In genomic region chr9:69867081-69867814, GRCh38 we compare ENCODE assay signal across 21 cellular contexts. TPM values are rescaled to one million over a fixed set of nuclear protein-coding genes. Genes with fewer than 3 reads are reported as not detected.
"Had no signal": no experiment of that assay in that cellular context is flagged by ENCODE, and none has a peak within 500 bp of the region (broad histone marks: within the 10 kb centered on the region; RNA-seq: fewer than 3 reads in every experiment).

No MANE protein-coding gene starts in this region.

- H3K27me3 ChIP-seq: breast epithelium, heart right ventricle, neural progenitor cell, tibial nerve had no signal

- ATAC-seq: activated CD8-positive, alpha-beta memory T cell treated with anti-CD3 and anti-CD28 coated beads, Interleukin-2, amount 10 ng/mL, durations not matched to agents 7 days and 5 days; effector memory CD8-positive, alpha-beta T cell; heart right ventricle; naive thymus-derived CD4-positive, alpha-beta T cell; right cardiac atrium had no signal

- H3K27ac ChIP-seq: breast epithelium, epithelial cell of prostate, heart right ventricle, left ventricle myocardium inferior, neural progenitor cell, skin epidermis, tibial nerve had no signal

- DNase-seq: activated B cell treated with CpG ODN at 0.5 μM for 24 hours; activated CD4-positive, alpha-beta memory T cell treated with anti-CD3 and anti-CD28 coated beads, Interleukin-2, amount 10 ng/mL, durations not matched to agents 7 days and 5 days; activated CD4-positive, alpha-beta T cell treated with anti-CD3 and anti-CD28 coated beads for 48 hours; activated CD8-positive, alpha-beta memory T cell treated with anti-CD3 and anti-CD28 coated beads, Interleukin-2, amount 10 ng/mL, durations not matched to agents 7 days and 5 days; activated naive CD4-positive, alpha-beta T cell; activated naive CD8-positive, alpha-beta T cell treated with anti-CD3 and anti-CD28 coated beads for 36 hours; amygdala; effector memory CD8-positive, alpha-beta T cell; heart right ventricle; left ventricle myocardium inferior; naive thymus-derived CD4-positive, alpha-beta T cell; right cardiac atrium; SW 1271; T-helper 2 cell had no signal

- H3K4me3 ChIP-seq: breast epithelium, heart right ventricle, left ventricle myocardium inferior, neural progenitor cell, skin epidermis, tibial nerve had no signal

- H3K9ac ChIP-seq: neural progenitor cell had no signal

- H3K4me2 ChIP-seq: neural progenitor cell had no signal

- H3K36me3 ChIP-seq: breast epithelium, heart right ventricle, left ventricle myocardium inferior, neural progenitor cell, tibial nerve had no signal

- H3K4me1 ChIP-seq: breast epithelium, heart right ventricle, left ventricle myocardium inferior, neural progenitor cell, tibial nerve had no signal

- H3K9me3 ChIP-seq: breast epithelium, heart right ventricle, left ventricle myocardium inferior, tibial nerve had no signal

- H2AFZ ChIP-seq: neural progenitor cell had no signal

RNA-seq across cellular contexts. Expression of gene CFAP95, which starts 46.6 kb away (rescaled TPM):
- total RNA-seq: activated B cell treated with CpG ODN at 0.5 μM for 24 hours; activated CD4-positive, alpha-beta memory T cell treated with anti-CD3 and anti-CD28 coated beads, Interleukin-2, amount 10 ng/mL, durations not matched to agents 7 days and 5 days; breast epithelium; cerebellum; left ventricle myocardium inferior; naive thymus-derived CD4-positive, alpha-beta T cell; osteoblast; right cardiac atrium; tibial nerve had no signal
- polyA plus RNA-seq: heart right ventricle, right cardiac atrium had no signal
